Comparison of ENCODE assay signal across 20 cellular contexts in the genomic region with DNA sequence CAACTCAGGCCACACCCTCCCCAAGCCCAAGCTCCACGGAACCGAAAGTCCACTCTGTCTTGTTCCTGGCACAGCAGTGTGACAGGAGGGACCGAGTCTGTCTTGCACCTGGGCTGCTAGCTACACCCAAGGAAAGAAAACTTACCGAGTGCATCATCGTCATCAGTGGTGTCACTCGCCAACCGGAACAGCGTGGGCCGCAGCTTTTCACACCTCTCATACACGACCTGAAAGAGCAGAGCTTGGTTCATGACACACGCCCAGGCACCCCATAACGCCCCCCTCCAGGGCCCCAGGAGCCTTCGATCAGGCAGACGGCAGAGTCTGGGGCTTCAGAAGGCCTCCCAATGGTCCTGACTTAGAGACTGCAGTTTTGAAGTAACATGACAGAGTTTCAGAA. TPM values are rescaled to one million over a fixed set of nuclear protein-coding genes. Genes with fewer than 3 reads are reported as not detected.
DNase-seq lines count a peak whose midpoint lies in the region; ATAC-seq, FAIRE-seq and TF ChIP-seq lines count a peak whose summit lies in the region.
"Had no signal": no experiment of that assay in that cellular context is flagged by ENCODE, and none has a peak within 500 bp of the region (broad histone marks: within the 10 kb centered on the region; RNA-seq: fewer than 3 reads in every experiment).

No MANE protein-coding gene starts in this region.

- peak; percentile 82 for ATAC-seq in HG02588 (IDR thresholded peaks at IDR 0.05; ENCODE audit: unreplicated experiment)
- ATAC-seq in activated T-cell treated with anti-CD3 and anti-CD28 coated beads, Interleukin-2, amount 50 U/mL, for 4 hours, result peak in 1 of 2 donors; percentile 82
- ATAC-seq in naive thymus-derived CD8-positive, alpha-beta T cell, result peak; percentile 33 to 58
- ATAC-seq in HG02678 (IDR thresholded peaks at IDR 0.05; ENCODE audit: unreplicated experiment), result no peak
- no peak for ATAC-seq in PC-3
- ATAC-seq: left lobe of liver, SK-N-SH treated with all-trans-retinoic acid at 6 μM for 48 hours had no signal

- H3K4me1 Mint-ChIP-seq in activated T-cell treated with anti-CD3 and anti-CD28 coated beads, Interleukin-2, amount 50 U/mL, for 4 hours (ENCODE audit: low read depth), result peaks cover 4% of the 10 kb centered on the region
- peaks cover 0 to 6% (median 2%) of the 10 kb centered on the region in 4 donors for H3K4me1 Mint-ChIP-seq in naive thymus-derived CD8-positive, alpha-beta T cell
- H3K4me1 Mint-ChIP-seq: nephron had no signal

- H3K9me3 ChIP-seq in PC-3 (ENCODE audit: low read length), result no peaks in the 10 kb centered on the region
- H3K9me3 ChIP-seq: right atrium auricular region had no signal

- peaks cover 39% of the 10 kb centered on the region for H3K36me3 Mint-ChIP-seq in activated T-cell treated with anti-CD3 and anti-CD28 coated beads, Interleukin-2, amount 50 U/mL, for 4 hours (ENCODE audit: insufficient read depth)
- peaks cover 0 to 99% (median 51%) of the 10 kb centered on the region in 3 donors for H3K36me3 Mint-ChIP-seq in naive thymus-derived CD8-positive, alpha-beta T cell

- POLR2A ChIA-PET in naive thymus-derived CD8-positive, alpha-beta T cell (lab: Charles Lee), result no interaction called here
- POLR2A ChIA-PET in PC-3 (lab: Charles Lee; ENCODE audit: unreplicated experiment), result no interaction called here

- H3K9me3 Mint-ChIP-seq in activated T-cell treated with anti-CD3 and anti-CD28 coated beads, Interleukin-2, amount 50 U/mL, for 4 hours, result no peaks in the 10 kb centered on the region
- no peaks in the 10 kb centered on the region for H3K9me3 Mint-ChIP-seq in naive thymus-derived CD8-positive, alpha-beta T cell
- H3K9me3 Mint-ChIP-seq: nephron had no signal

- no peaks in the 10 kb centered on the region for H3K79me2 ChIP-seq in PC-3 (ENCODE audit: low read length)

- no peaks in the 10 kb centered on the region for H3K4me1 ChIP-seq in PC-3 (ENCODE audit: insufficient read depth, low read length)
- H3K4me1 ChIP-seq: right atrium auricular region had no signal

- peak overlapping the region in 8 of 10 donors; percentile 19 to 99 (median 63) for H3K27ac Mint-ChIP-seq in naive thymus-derived CD8-positive, alpha-beta T cell
- H3K27ac Mint-ChIP-seq: nephron had no signal

- BruUV-seq in PC-3 (replicated peaks; lab: Mats Ljungman, UMichigan), result no TSS peak

- H3K4me3 Mint-ChIP-seq in activated T-cell treated with anti-CD3 and anti-CD28 coated beads, Interleukin-2, amount 50 U/mL, for 4 hours, result peak overlapping the region; percentile 38
- H3K4me3 Mint-ChIP-seq in naive thymus-derived CD8-positive, alpha-beta T cell, result peak overlapping the region in 2 of 10 donors; percentile 47 to 82
- H3K4me3 Mint-ChIP-seq: nephron had no signal

- peak; percentile 70 for FAIRE-seq in GM18507 (lab: Jason Lieb, UNC)

- H3K36me3 ChIP-seq in PC-3 (ENCODE audit: low read depth, low read length), result peaks cover 25% of the 10 kb centered on the region

- DNase-seq in GM18507 (ENCODE audit: extremely low spot score, insufficient read length, low read depth) (peak; percentile 49), SW 1271 (lab: John Stamatoyannopoulos, UW) (no peak), hepatic stellate cell (ENCODE audit: low spot score) (no peak), PC-3 (no peak)
- DNase-seq in activated T-cell treated with anti-CD3 and anti-CD28 coated beads, Interleukin-2, amount 50 U/mL, for 4 hours, result peak; percentile 30
- DNase-seq in naive thymus-derived CD8-positive, alpha-beta T cell, result peak in 4 of 10 donors; percentile 8 to 61 (median 23)
- DNase-seq: activated CD4-positive, CD25-positive, alpha-beta regulatory T cell treated with anti-CD3 and anti-CD28 coated beads, Interleukin-2, amount 50 U/mL, for 72 hours; amygdala; cortex of kidney; hypothalamus; NCI-H1417; NCI-H345; stimulated activated CD4-positive, alpha-beta T cell treated with anti-CD3 and anti-CD28 coated beads, Interleukin-4, amount 100 ng/mL, for 1 hour had no signal

- no peaks in the 10 kb centered on the region for H3K9me2 ChIP-seq in PC-3 (replicated peaks; ENCODE audit: low read length)

- no peak overlapping the region for H3K9ac ChIP-seq in PC-3 (ENCODE audit: low read length)

- CTCF ChIA-PET in PC-3 (lab: Charles Lee), result no interaction called here

- intact Hi-C loops in PC-3 (cut with micrococcal nuclease), result no loop called here

- H3K27me3 ChIP-seq in PC-3 (ENCODE audit: low read length), result no peaks in the 10 kb centered on the region
- H3K27me3 ChIP-seq: right atrium auricular region had no signal

- H3K27ac ChIP-seq in PC-3 (ENCODE audit: low read length), result no peak overlapping the region
- H3K27ac ChIP-seq: C4-2B, right atrium auricular region had no signal

- no peaks in the 10 kb centered on the region for H3F3A ChIP-seq in PC-3 (ENCODE audit: low read length, unreplicated experiment)

- no peak overlapping the region for H3K4me2 ChIP-seq in PC-3 (ENCODE audit: low read length)

- no peak overlapping the region for H3K4me3 ChIP-seq in PC-3 (ENCODE audit: low read length)
- H3K4me3 ChIP-seq: right atrium auricular region had no signal

- H3K27me3 Mint-ChIP-seq in activated T-cell treated with anti-CD3 and anti-CD28 coated beads, Interleukin-2, amount 50 U/mL, for 4 hours (ENCODE audit: low read depth), result no peaks in the 10 kb centered on the region
- H3K27me3 Mint-ChIP-seq in naive thymus-derived CD8-positive, alpha-beta T cell, result no peaks in the 10 kb centered on the region

- no peak overlapping the region for H2AFZ ChIP-seq in PC-3 (ENCODE audit: low read length)

- H4K20me1 ChIP-seq in PC-3 (ENCODE audit: low read length), result no peaks in the 10 kb centered on the region

- no peak for TF ChIP-seq CTCF in PC-3 (conservative IDR thresholded peaks at IDR 0.05; ENCODE audit: low read depth, low read length)

RNA-seq across cellular contexts. Expression of gene GGA2, which starts 27.5 kb away (rescaled TPM):
- 10 to 100 TPM; 66.0 to 82.9 (median 70.0) TPM for total RNA-seq in activated T-cell treated with anti-CD3 and anti-CD28 coated beads, Interleukin-2, amount 50 U/mL, for 4 hours
- 10 to 100 TPM; 87.5 to 94.6 TPM for total RNA-seq in naive thymus-derived CD8-positive, alpha-beta T cell
- polyA plus RNA-seq in naive thymus-derived CD8-positive, alpha-beta T cell, result 10 to 100 TPM; 37.7 to 56.7 (median 39.4) TPM
- total RNA-seq in PC-3 (2014; rRNA removed), result 26.5 and 29.0 TPM in 2 replicates

RNA-seq across cellular contexts. Expression of gene COG7, which starts 29.8 kb away (rescaled TPM):
- total RNA-seq in activated T-cell treated with anti-CD3 and anti-CD28 coated beads, Interleukin-2, amount 50 U/mL, for 4 hours, result 10 to 100 TPM; 18.5 to 21.8 (median 20.0) TPM
- 10 to 100 TPM; 23.3 to 26.2 TPM for total RNA-seq in naive thymus-derived CD8-positive, alpha-beta T cell
- 10 to 100 TPM in 1 of 3 donors, 1 to 10 TPM in 2; 8.4 to 10.9 (median 9.2) TPM for polyA plus RNA-seq in naive thymus-derived CD8-positive, alpha-beta T cell
- 8.6 and 13.5 TPM in 2 replicates for total RNA-seq in PC-3 (2014; rRNA removed)

Comparison
In these comparisons a context has a peak if more than half of its experiments do, and no peak if none do; other contexts are left out.
1. DNase-seq: peak in GM18507 (single experiment) and activated T-cell treated with anti-CD3 and anti-CD28 coated beads, Interleukin-2, amount 50 U/mL, for 4 hours (single experiment); none in SW 1271 (0 of 2), hepatic stellate cell (single experiment) and PC-3 (single experiment).
2. ATAC-seq: peak in HG02588 (single experiment) and naive thymus-derived CD8-positive, alpha-beta T cell (2 of 2); none in HG02678 (single experiment) and PC-3 (single experiment).